ENCODE assay signal across 8 cellular contexts in the genomic region with DNA sequence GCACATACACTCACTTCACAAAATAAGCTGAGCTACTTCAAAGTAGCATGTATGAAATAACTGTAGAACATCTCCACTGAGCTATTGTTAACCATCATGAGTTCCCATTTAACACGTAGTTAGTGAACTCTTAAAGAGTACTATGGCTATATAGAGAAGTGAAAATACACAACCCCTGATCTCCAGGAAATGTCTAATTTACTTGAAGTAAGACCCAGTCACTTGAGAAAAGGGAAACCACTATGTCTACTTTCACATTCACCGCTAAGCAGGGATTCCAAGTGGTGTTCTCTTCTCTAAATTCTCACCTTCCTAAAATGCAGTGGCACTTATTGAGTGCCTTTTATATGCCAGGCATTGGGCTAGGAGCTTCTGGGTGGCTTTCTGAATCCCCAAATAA. TPM values are rescaled to one million over a fixed set of nuclear protein-coding genes. Genes with fewer than 3 reads are reported as not detected.
DNase-seq lines count a peak whose midpoint lies in the region; ATAC-seq and TF ChIP-seq lines count a peak whose summit lies in the region.

No MANE protein-coding gene starts in this region.

- H3K9me3 ChIP-seq in hepatocyte (ENCODE audit: low read depth), result no peaks in the 10 kb centered on the region

- H3K27me3 ChIP-seq in hepatocyte, result no peaks in the 10 kb centered on the region
- no peaks in the 10 kb centered on the region for H3K27me3 ChIP-seq in foreskin keratinocyte

- H3K79me2 ChIP-seq in hepatocyte, result no peaks in the 10 kb centered on the region

- H3K36me3 ChIP-seq in hepatocyte (replicated peaks; ENCODE audit: insufficient read depth, low read depth), result no peaks in the 10 kb centered on the region

- H3K27me3 Mint-ChIP-seq in activated naive CD4-positive, alpha-beta T cell treated with anti-CD3 and anti-CD28 coated beads, Interleukin-2, amount 50 U/mL, for 24 hours, result no peaks in the 10 kb centered on the region
- no peaks in the 10 kb centered on the region for H3K27me3 Mint-ChIP-seq in stimulated activated naive CD8-positive, alpha-beta T cell treated with anti-CD3 and anti-CD28 coated beads, Interleukin-15, amount 100 ng/mL, for 72 hours

- H4K20me1 ChIP-seq in hepatocyte (ENCODE audit: insufficient read depth, poor library complexity, severe bottlenecking), result no peaks in the 10 kb centered on the region

- no peak for TF ChIP-seq CTCF in hepatocyte (IDR thresholded peaks at IDR 0.05; ENCODE audit: poor library complexity)
- no peak for TF ChIP-seq CTCF in foreskin keratinocyte (conservative IDR thresholded peaks at IDR 0.05)

- H3K27ac Mint-ChIP-seq in activated naive CD4-positive, alpha-beta T cell treated with anti-CD3 and anti-CD28 coated beads, Interleukin-2, amount 50 U/mL, for 24 hours, result peak overlapping the region; percentile 72
- H3K27ac Mint-ChIP-seq in stimulated activated naive CD8-positive, alpha-beta T cell treated with anti-CD3 and anti-CD28 coated beads, Interleukin-15, amount 100 ng/mL, for 72 hours, result peak overlapping the region; percentile 52 to 90

- no peak overlapping the region for H3K4me2 ChIP-seq in hepatocyte

- H2AFZ ChIP-seq in hepatocyte, result no peak overlapping the region

- H3K9me3 Mint-ChIP-seq in activated naive CD4-positive, alpha-beta T cell treated with anti-CD3 and anti-CD28 coated beads, Interleukin-2, amount 50 U/mL, for 24 hours, result no peaks in the 10 kb centered on the region
- no peaks in the 10 kb centered on the region for H3K9me3 Mint-ChIP-seq in stimulated activated naive CD8-positive, alpha-beta T cell treated with anti-CD3 and anti-CD28 coated beads, Interleukin-15, amount 100 ng/mL, for 72 hours

- ATAC-seq in HG02943 (IDR thresholded peaks at IDR 0.05; ENCODE audit: low read depth, unreplicated experiment) (peak; percentile 65), foreskin keratinocyte (no peak)
- peak; percentile 85 for ATAC-seq in stimulated activated naive CD8-positive, alpha-beta T cell treated with anti-CD3 and anti-CD28 coated beads, Interleukin-15, amount 100 ng/mL, for 72 hours

- no peak overlapping the region for H3K27ac ChIP-seq in hepatocyte
- no peak overlapping the region for H3K27ac ChIP-seq in foreskin keratinocyte

- DNase-seq in activated naive CD4-positive, alpha-beta T cell (lab: John Stamatoyannopoulos, UW), result no peak
- DNase-seq in SIG-M5 treated with dmso at 0.1 percent for 504 hours (lab: John Stamatoyannopoulos, UW; ENCODE audit: unreplicated experiment) (peak; percentile 95), cerebellar nuclear complex (lab: John Stamatoyannopoulos, UW) (no peak), hepatocyte (ENCODE audit: low spot score) (no peak), foreskin keratinocyte (no peak)
- no peak for DNase-seq in stimulated activated naive CD8-positive, alpha-beta T cell treated with anti-CD3 and anti-CD28 coated beads, Interleukin-15, amount 100 ng/mL, for 72 hours

- 94% methylated on average over 2 of the region's 2 CpGs for WGBS in hepatocyte (ENCODE audit: low lambda C conversion rate, missing lambda C conversion rate)

- peaks cover 14% of the 10 kb centered on the region for H3K4me1 Mint-ChIP-seq in activated naive CD4-positive, alpha-beta T cell treated with anti-CD3 and anti-CD28 coated beads, Interleukin-2, amount 50 U/mL, for 24 hours
- H3K4me1 Mint-ChIP-seq in stimulated activated naive CD8-positive, alpha-beta T cell treated with anti-CD3 and anti-CD28 coated beads, Interleukin-15, amount 100 ng/mL, for 72 hours, result peaks cover 16% of the 10 kb centered on the region

- H3K4me3 Mint-ChIP-seq in activated naive CD4-positive, alpha-beta T cell treated with anti-CD3 and anti-CD28 coated beads, Interleukin-2, amount 50 U/mL, for 24 hours, result no peak overlapping the region
- H3K4me3 Mint-ChIP-seq in stimulated activated naive CD8-positive, alpha-beta T cell treated with anti-CD3 and anti-CD28 coated beads, Interleukin-15, amount 100 ng/mL, for 72 hours, result peak overlapping the region in 1 of 2 donors; percentile 32

- H3K4me3 ChIP-seq in hepatocyte, result no peak overlapping the region

- no peaks in the 10 kb centered on the region for H3K9me2 ChIP-seq in hepatocyte (replicated peaks; ENCODE audit: insufficient read depth)

- H3K4me1 ChIP-seq in hepatocyte (ENCODE audit: insufficient read depth), result no peaks in the 10 kb centered on the region
- H3K4me1 ChIP-seq in foreskin keratinocyte, result no peaks in the 10 kb centered on the region

- H3K36me3 Mint-ChIP-seq in activated naive CD4-positive, alpha-beta T cell treated with anti-CD3 and anti-CD28 coated beads, Interleukin-2, amount 50 U/mL, for 24 hours, result peaks cover 3% of the 10 kb centered on the region

RNA-seq across cellular contexts. Expression of a gene that starts 35.0 kb away (rescaled TPM):
- 0.27 and 5.5 TPM in 2 replicates for total RNA-seq in hepatocyte
- polyA plus RNA-seq in hepatocyte, result 0.73 and 1.0 TPM in 2 replicates
- 0.07 and 0.41 TPM in 2 replicates for total RNA-seq in foreskin keratinocyte
- polyA plus RNA-seq in foreskin keratinocyte, result 0.11 and 0.19 TPM in 2 replicates

RNA-seq across cellular contexts. Expression of a gene that starts 44.9 kb away (rescaled TPM):
- total RNA-seq in hepatocyte, result 23.0 and 25.3 TPM in 2 replicates
- 18.7 and 21.6 TPM in 2 replicates for polyA plus RNA-seq in hepatocyte
- total RNA-seq in foreskin keratinocyte, result 16.3 and 18.4 TPM in 2 replicates
- polyA plus RNA-seq in foreskin keratinocyte, result 13.0 and 16.1 TPM in 2 replicates

RNA-seq across cellular contexts. Expression of a gene that starts 45.0 kb away (rescaled TPM):
- total RNA-seq in hepatocyte, result 37.6 and 37.9 TPM in 2 replicates
- 28.4 and 30.2 TPM in 2 replicates for polyA plus RNA-seq in hepatocyte
- total RNA-seq in foreskin keratinocyte, result 5.0 and 10.9 TPM in 2 replicates
- polyA plus RNA-seq in foreskin keratinocyte, result 4.6 and 8.4 TPM in 2 replicates
